Comparison of ENCODE assay signal across 10 cellular contexts in the genomic region with DNA sequence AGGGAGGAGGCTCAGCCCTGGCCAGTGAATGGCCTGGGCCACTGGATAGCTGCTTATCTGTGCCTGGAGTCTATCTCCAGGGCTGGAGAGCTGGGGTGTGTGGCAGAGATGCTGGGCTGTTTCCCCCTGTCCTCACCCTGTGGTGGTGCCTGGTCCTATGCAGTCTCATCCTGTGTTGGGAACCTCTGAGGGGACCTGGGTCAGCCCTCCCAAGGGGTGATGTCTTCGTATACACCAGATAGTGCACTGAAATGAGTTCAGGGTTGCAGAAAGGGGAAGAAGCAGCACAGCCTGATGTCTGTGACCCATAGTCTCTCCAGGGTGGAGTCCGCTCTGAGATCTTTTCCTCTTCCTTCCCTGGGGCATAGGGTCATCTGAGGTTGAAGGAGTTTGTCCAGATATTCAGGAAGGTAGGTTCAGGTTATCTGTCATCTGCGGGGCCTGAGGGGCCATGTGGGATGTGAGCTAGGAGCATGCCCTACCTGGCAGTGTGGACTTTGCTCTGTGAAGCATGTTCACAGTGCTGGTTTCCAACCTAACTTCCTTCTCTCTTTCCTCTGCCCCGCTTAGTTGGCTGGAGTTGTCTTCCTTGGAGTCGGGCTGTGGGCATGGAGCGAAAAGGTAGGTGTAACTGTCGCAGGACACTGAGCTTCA. TPM values are rescaled to one million over a fixed set of nuclear protein-coding genes. Genes with fewer than 3 reads are reported as not detected.
DNase-seq lines count a peak whose midpoint lies in the region; ATAC-seq and TF ChIP-seq lines count a peak whose summit lies in the region.
"Had no signal": no experiment of that assay in that cellular context is flagged by ENCODE, and none has a peak within 500 bp of the region (broad histone marks: within the 10 kb centered on the region; RNA-seq: fewer than 3 reads in every experiment).

No MANE protein-coding gene starts in this region.

- peak overlapping the region; percentile 98 for H3K27ac Mint-ChIP-seq in activated T-cell treated with anti-CD3 and anti-CD28 coated beads, Interleukin-2, amount 50 U/mL, for 24 hours

- no peak for ATAC-seq in body of pancreas

- intact Hi-C loops in body of pancreas (cut with DNase I): loop anchor here (2.0 kb wide), 1 partner anchor 57 kb away; no protein-coding TSS in a partner anchor

- H3K27ac ChIP-seq in body of pancreas (peak overlapping the region in 3 of 4 donors; percentile 59 to 72 (median 63)), liver (ENCODE audit: low read depth in 1 of 2, low read length in 2 of 2) (peak overlapping the region; percentile 32 to 84), tibial nerve (peak overlapping the region; percentile 58 to 96 (median 74))

- 47 to 56% methylated on average over 7 of the region's 7 CpGs for whole genome bisulfite sequencing in body of pancreas, 2 donors
- 55% methylated on average over 7 of the region's 7 CpGs for WGBS in liver
- 65 to 69% methylated on average over 7 of the region's 7 CpGs for WGBS in tibial nerve, 2 donors

- TF ChIP-seq CTCF in body of pancreas (IDR thresholded peaks at IDR 0.05): no peak
- no peak for TF ChIP-seq CTCF in liver (IDR thresholded peaks at IDR 0.05; ENCODE audit: low read depth, low read length, missing input control)
- no peak for TF ChIP-seq CTCF in tibial nerve (IDR thresholded peaks at IDR 0.05)

- peaks cover 68% of the 10 kb centered on the region for H3K4me1 Mint-ChIP-seq in activated T-cell treated with anti-CD3 and anti-CD28 coated beads, Interleukin-2, amount 50 U/mL, for 24 hours (ENCODE audit: low read depth)

- peaks cover 61% of the 10 kb centered on the region for H3K4me1 ChIP-seq in body of pancreas
- H3K4me1 ChIP-seq in liver (ENCODE audit: control insufficient read depth in 4 of 4, insufficient read depth in 4 of 4, low read length in 3 of 4): peaks cover 22 to 46% (median 33%) of the 10 kb centered on the region in 4 donors
- H3K4me1 ChIP-seq in tibial nerve: peaks cover 5 to 97% (median 69%) of the 10 kb centered on the region in 4 donors

- H3K9me3 Mint-ChIP-seq in activated T-cell treated with anti-CD3 and anti-CD28 coated beads, Interleukin-2, amount 50 U/mL, for 24 hours: no peaks in the 10 kb centered on the region

- H3K9ac ChIP-seq in liver (ENCODE audit: low read depth in 1 of 2, low read length in 2 of 2): no peak overlapping the region

- no peaks in the 10 kb centered on the region for H3K27me3 Mint-ChIP-seq in activated T-cell treated with anti-CD3 and anti-CD28 coated beads, Interleukin-2, amount 50 U/mL, for 24 hours

- H3K27me3 ChIP-seq in body of pancreas (no peaks in the 10 kb centered on the region), liver (ENCODE audit: control insufficient read depth in 4 of 4, insufficient read depth in 4 of 4, low read length in 3 of 4) (no peaks in the 10 kb centered on the region), tibial nerve (no peaks in the 10 kb centered on the region)

- H3K4me3 Mint-ChIP-seq in activated T-cell treated with anti-CD3 and anti-CD28 coated beads, Interleukin-2, amount 50 U/mL, for 24 hours: no peak overlapping the region

- TF ChIP-seq RAD21 in liver (IDR thresholded peaks at IDR 0.05): peak in 1 of 2 donors; percentile 17

- H3K36me3 ChIP-seq in body of pancreas (replicated peaks in 1 of 2; ENCODE audit: insufficient read depth in 1 of 2, low read depth in 2 of 2): peaks cover 0 to 2% of the 10 kb centered on the region in 2 donors
- H3K36me3 ChIP-seq in liver (ENCODE audit: control insufficient read depth in 4 of 4, insufficient read depth in 3 of 4, low read depth in 1 of 4, low read length in 3 of 4): peaks cover 0 to 5% (median 2%) of the 10 kb centered on the region in 4 donors
- H3K36me3 ChIP-seq in tibial nerve: peaks cover 0 to 27% (median 14%) of the 10 kb centered on the region in 3 donors

- H3K9me3 ChIP-seq in body of pancreas: no peaks in the 10 kb centered on the region
- no peaks in the 10 kb centered on the region for H3K9me3 ChIP-seq in liver (ENCODE audit: control insufficient read depth in 4 of 4, low read length in 3 of 4)
- no peaks in the 10 kb centered on the region for H3K9me3 ChIP-seq in tibial nerve

- DNase-seq in activated T-cell treated with anti-CD3 and anti-CD28 coated beads, Interleukin-2, amount 50 U/mL, for 24 hours: peak; percentile 32
- no peak for DNase-seq in activated T-cell treated with anti-CD3 and anti-CD28 coated beads, Interleukin-2, amount 50 U/mL, for 48 hours
- DNase-seq in body of pancreas (peak in 1 of 4 donors; percentile 17), tibial nerve (ENCODE audit: low spot score in 2 of 2) (no peak), NCI-H524 treated with DMSO at 0.1 percent for 48 hours (lab: John Stamatoyannopoulos, UW) (no peak), GDM1 (lab: John Stamatoyannopoulos, UW) (no peak)
- DNase-seq in activated CD4-positive, CD25-positive, alpha-beta regulatory T cell (lab: John Stamatoyannopoulos, UW): no peak
- DNase-seq: activated CD8-positive, alpha-beta memory T cell treated with anti-CD3 and anti-CD28 coated beads, Interleukin-2, amount 50 U/mL, for 48 hours; Karpas-422 had no signal

- no peak for TF ChIP-seq EP300 in tibial nerve (IDR thresholded peaks at IDR 0.05)

- no peak overlapping the region for H3K4me3 ChIP-seq in body of pancreas
- no peak overlapping the region for H3K4me3 ChIP-seq in liver (ENCODE audit: low read depth in 1 of 3, low read length in 3 of 3)
- H3K4me3 ChIP-seq in tibial nerve: no peak overlapping the region

- H3K36me3 Mint-ChIP-seq in activated T-cell treated with anti-CD3 and anti-CD28 coated beads, Interleukin-2, amount 50 U/mL, for 24 hours (ENCODE audit: low read depth): peaks cover 60% of the 10 kb centered on the region

- TF ChIP-seq POLR2A in body of pancreas (IDR thresholded peaks at IDR 0.05) (no peak), tibial nerve (IDR thresholded peaks at IDR 0.05) (no peak)

TF ChIP-seq in liver, 16 proteins besides CTCF, POLR2A, EP300 and RAD21 (continues in another document):
- TF ChIP-seq FOXA2 (IDR thresholded peaks at IDR 0.05) (no peak), HNF4A (conservative IDR thresholded peaks at IDR 0.05) (peak; percentile 60 to 72), TAF1 (conservative IDR thresholded peaks at IDR 0.05) (no peak), GABPA (IDR thresholded peaks at IDR 0.05 in 1 of 2, conservative IDR thresholded peaks at IDR 0.05 in 1 of 2) (no peak), EGR1 (IDR thresholded peaks at IDR 0.05; ENCODE audit: low read depth in 2 of 2) (no peak), FOXA1 (IDR thresholded peaks at IDR 0.05) (no peak), HNF4G (IDR thresholded peaks at IDR 0.05) (peak; percentile 27), YY1 (IDR thresholded peaks at IDR 0.05) (no peak), JUND (IDR thresholded peaks at IDR 0.05) (no peak), RXRA (IDR thresholded peaks at IDR 0.05) (peak; percentile 23 to 32)
- TF ChIP-seq, protein P1, sequence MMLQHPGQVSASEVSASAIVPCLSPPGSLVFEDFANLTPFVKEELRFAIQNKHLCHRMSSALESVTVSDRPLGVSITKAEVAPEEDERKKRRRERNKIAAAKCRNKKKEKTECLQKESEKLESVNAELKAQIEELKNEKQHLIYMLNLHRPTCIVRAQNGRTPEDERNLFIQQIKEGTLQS (IDR thresholded peaks at IDR 0.05): no peak
- TF ChIP-seq, protein P2, sequence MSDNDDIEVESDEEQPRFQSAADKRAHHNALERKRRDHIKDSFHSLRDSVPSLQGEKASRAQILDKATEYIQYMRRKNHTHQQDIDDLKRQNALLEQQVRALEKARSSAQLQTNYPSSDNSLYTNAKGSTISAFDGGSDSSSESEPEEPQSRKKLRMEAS (IDR thresholded peaks at IDR 0.05): no peak
- TF ChIP-seq, protein P3, sequence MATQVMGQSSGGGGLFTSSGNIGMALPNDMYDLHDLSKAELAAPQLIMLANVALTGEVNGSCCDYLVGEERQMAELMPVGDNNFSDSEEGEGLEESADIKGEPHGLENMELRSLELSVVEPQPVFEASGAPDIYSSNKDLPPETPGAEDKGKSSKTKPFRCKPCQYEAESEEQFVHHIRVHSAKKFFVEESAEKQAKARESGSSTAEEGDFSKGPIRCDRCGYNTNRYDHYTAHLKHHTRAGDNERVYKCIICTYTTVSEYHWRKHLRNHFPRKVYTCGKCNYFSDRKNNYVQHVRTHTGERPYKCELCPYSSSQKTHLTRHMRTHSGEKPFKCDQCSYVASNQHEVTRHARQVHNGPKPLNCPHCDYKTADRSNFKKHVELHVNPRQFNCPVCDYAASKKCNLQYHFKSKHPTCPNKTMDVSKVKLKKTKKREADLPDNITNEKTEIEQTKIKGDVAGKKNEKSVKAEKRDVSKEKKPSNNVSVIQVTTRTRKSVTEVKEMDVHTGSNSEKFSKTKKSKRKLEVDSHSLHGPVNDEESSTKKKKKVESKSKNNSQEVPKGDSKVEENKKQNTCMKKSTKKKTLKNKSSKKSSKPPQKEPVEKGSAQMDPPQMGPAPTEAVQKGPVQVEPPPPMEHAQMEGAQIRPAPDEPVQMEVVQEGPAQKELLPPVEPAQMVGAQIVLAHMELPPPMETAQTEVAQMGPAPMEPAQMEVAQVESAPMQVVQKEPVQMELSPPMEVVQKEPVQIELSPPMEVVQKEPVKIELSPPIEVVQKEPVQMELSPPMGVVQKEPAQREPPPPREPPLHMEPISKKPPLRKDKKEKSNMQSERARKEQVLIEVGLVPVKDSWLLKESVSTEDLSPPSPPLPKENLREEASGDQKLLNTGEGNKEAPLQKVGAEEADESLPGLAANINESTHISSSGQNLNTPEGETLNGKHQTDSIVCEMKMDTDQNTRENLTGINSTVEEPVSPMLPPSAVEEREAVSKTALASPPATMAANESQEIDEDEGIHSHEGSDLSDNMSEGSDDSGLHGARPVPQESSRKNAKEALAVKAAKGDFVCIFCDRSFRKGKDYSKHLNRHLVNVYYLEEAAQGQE (IDR thresholded peaks at IDR 0.05): no peak

RNA-seq across cellular contexts. Expression of a gene that starts 33.4 kb away (rescaled TPM):
- total RNA-seq in body of pancreas: under 1 TPM in 1 of 2 donors, not detected in 1; 0.33 TPM
- under 1 TPM in 1 of 2 donors, not detected in 1; 0.19 TPM for total RNA-seq in liver
- not detected for polyA plus RNA-seq in liver
- total RNA-seq in tibial nerve: not detected

RNA-seq across cellular contexts. Expression of a gene that starts 50.2 kb away (rescaled TPM):
- 10 to 100 TPM; 22.3 to 63.0 TPM for total RNA-seq in body of pancreas
- 10 to 100 TPM; 27.0 to 36.8 TPM for total RNA-seq in liver
- 10 to 100 TPM; 19.9 to 27.6 TPM for polyA plus RNA-seq in liver
- total RNA-seq in tibial nerve: 100 to 1,000 TPM; 123 to 163 (median 150) TPM
